Comparison of ENCODE assay signal across 8 cellular contexts in the genomic region with DNA sequence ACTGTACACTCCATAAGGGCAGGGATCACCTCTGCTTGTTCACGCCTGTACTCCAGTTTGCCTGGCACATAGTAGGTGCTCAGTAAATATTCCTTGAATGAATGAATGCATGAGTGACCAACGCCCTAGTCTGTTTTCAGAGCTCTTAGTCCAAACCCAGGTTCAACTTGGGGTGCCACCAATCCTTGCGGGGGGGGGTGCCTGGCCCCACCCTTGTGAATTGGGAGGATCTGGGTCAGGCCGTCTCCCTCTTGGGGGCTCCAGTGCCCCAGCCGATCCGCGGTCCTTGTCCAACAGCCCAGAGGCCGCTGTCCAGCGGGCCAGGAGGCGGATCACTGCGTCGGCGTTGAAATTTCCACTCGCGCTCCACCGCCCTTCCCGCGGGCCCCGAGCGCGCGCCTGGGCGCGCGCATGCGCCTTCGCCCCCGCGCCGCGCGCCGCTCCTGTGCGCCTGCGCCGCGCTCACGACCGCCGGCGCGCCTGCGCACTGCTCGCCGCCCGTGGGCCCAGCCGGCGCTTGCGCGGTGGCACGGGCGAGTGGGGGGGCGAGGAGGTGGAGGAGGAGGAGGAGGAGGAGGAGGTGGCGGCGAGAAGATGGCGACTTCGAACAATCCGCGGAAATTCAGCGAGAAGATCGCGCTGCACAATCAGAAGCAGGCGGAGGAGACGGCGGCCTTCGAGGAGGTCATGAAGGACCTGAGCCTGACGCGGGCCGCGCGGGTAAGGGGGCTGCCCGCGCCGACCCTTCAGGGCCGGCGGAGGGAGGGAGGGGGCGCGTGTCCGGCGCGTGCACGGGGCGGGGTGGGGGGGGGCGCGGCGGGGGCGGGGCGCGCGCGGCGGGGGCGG. TPM values are rescaled to one million over a fixed set of nuclear protein-coding genes. Genes with fewer than 3 reads are reported as not detected.
DNase-seq lines count a peak whose midpoint lies in the region; ATAC-seq, FAIRE-seq and TF ChIP-seq lines count a peak whose summit lies in the region.

CRTC1 (plus strand) TSS at position 572 of the 846 bp plus-strand sequence; CDS start at position 595, 23 bp downstream.

- no peak for FAIRE-seq in pancreas (lab: Jason Lieb, UNC)

- H3K27ac ChIP-seq in pancreas = peak within 1 kb of the TSS in 3 of 4 donors; percentile 55 to 72 (median 67)
- H3K27ac ChIP-seq in thymus (ENCODE audit: low read depth) = peak within 1 kb of the TSS; percentile 91

- POLR2A ChIA-PET in HEK293T (lab: Yijun Ruan, JAX) = interaction anchor here (0.8 kb wide), 2 partner anchors 58 to 103 kb away, joined by 3 read pairs; no protein-coding TSS in a partner anchor

- no peak for TF ChIP-seq CTCF in pancreas (IDR thresholded peaks at IDR 0.05)

- ATAC-seq in Right ventricle myocardium superior (ENCODE audit: poor library complexity) (peak; percentile 93), pancreas (peak; percentile 86 to 97 (median 94))

- intact Hi-C loops in Right ventricle myocardium superior (cut with DNase I) = no loop called here
- intact Hi-C loops in pancreas (cut with DNase I) = no loop called here

- H3K4me3 ChIP-seq in pancreas = peak within 1 kb of the TSS; percentile 35 to 55 (median 44)
- peak within 1 kb of the TSS; percentile 70 for H3K4me3 ChIP-seq in thymus (ENCODE audit: low read length)

- WGBS in pancreas, 2 donors = 1% methylated on average over 69 to 76 of the region's 93 CpGs
- WGBS in thymus = 2% methylated on average over 93 of the region's 93 CpGs

- H3K27me3 Mint-ChIP-seq in activated naive CD8-positive, alpha-beta T cell treated with anti-CD3 and anti-CD28 coated beads for 36 hours = no peaks in the 10 kb centered on the region

- H3K9me3 Mint-ChIP-seq in activated naive CD8-positive, alpha-beta T cell treated with anti-CD3 and anti-CD28 coated beads for 36 hours = no peaks in the 10 kb centered on the region

- H3K27me3 ChIP-seq in pancreas (no peaks in the 10 kb centered on the region), thymus (ENCODE audit: control insufficient read depth, insufficient read depth) (no peaks in the 10 kb centered on the region)

- H3K4me3 Mint-ChIP-seq in activated naive CD8-positive, alpha-beta T cell treated with anti-CD3 and anti-CD28 coated beads for 36 hours = peak within 1 kb of the TSS; percentile 90

- H3K9me3 ChIP-seq in pancreas (no peaks in the 10 kb centered on the region), thymus (ENCODE audit: control insufficient read depth) (no peaks in the 10 kb centered on the region)

- H3K4me1 Mint-ChIP-seq in activated naive CD8-positive, alpha-beta T cell treated with anti-CD3 and anti-CD28 coated beads for 36 hours = peaks cover 21% of the 10 kb centered on the region

- DNase-seq in ELF-1 (ENCODE audit: low read depth, low spot score) (peak; percentile 79), HEK293T (ENCODE audit: extremely low spot score) (peak; percentile 100), NCI-H1048 (lab: John Stamatoyannopoulos, UW) (peak; percentile 70), SKM-1 treated with dmso at 0.1 percent for 144 hours (lab: John Stamatoyannopoulos, UW; ENCODE audit: unreplicated experiment) (peak; percentile 81), Right ventricle myocardium superior (peak; percentile 92), pancreas (peak; percentile 90 to 96 (median 94))
- peak; percentile 94 for DNase-seq in activated naive CD8-positive, alpha-beta T cell treated with anti-CD3 and anti-CD28 coated beads for 36 hours

- H3K4me1 ChIP-seq in pancreas = peaks cover 0 to 3% (median 3%) of the 10 kb centered on the region in 3 donors
- peaks cover 6% of the 10 kb centered on the region for H3K4me1 ChIP-seq in thymus (ENCODE audit: control insufficient read depth, insufficient read depth, low read length)

- no peaks in the 10 kb centered on the region for H3K36me3 Mint-ChIP-seq in activated naive CD8-positive, alpha-beta T cell treated with anti-CD3 and anti-CD28 coated beads for 36 hours

- H3K36me3 ChIP-seq in pancreas = no peaks in the 10 kb centered on the region
- H3K36me3 ChIP-seq in thymus (ENCODE audit: control insufficient read depth, insufficient read depth) = no peaks in the 10 kb centered on the region

- H3K27ac Mint-ChIP-seq in activated naive CD8-positive, alpha-beta T cell treated with anti-CD3 and anti-CD28 coated beads for 36 hours = peak within 1 kb of the TSS; percentile 92

- CTCF ChIA-PET in HEK293T (lab: Yijun Ruan, JAX) = interaction anchor here (0.6 kb wide), 1 partner anchor 205 kb away, joined by 5 read pairs; no protein-coding TSS in a partner anchor

TF ChIP-seq in HEK293T, 16 proteins besides CTCF, POLR2A, EP300 and RAD21:
- TF ChIP-seq, protein P1, sequence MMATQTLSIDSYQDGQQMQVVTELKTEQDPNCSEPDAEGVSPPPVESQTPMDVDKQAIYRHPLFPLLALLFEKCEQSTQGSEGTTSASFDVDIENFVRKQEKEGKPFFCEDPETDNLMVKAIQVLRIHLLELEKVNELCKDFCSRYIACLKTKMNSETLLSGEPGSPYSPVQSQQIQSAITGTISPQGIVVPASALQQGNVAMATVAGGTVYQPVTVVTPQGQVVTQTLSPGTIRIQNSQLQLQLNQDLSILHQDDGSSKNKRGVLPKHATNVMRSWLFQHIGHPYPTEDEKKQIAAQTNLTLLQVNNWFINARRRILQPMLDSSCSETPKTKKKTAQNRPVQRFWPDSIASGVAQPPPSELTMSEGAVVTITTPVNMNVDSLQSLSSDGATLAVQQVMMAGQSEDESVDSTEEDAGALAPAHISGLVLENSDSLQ (IDR thresholded peaks at IDR 0.05) = no peak
- peak; percentile 81 for TF ChIP-seq FOXM1 (IDR thresholded peaks at IDR 0.05; ENCODE audit: borderline replicate concordance)
- TF ChIP-seq L3MBTL2 (conservative IDR thresholded peaks at IDR 0.05) = peak; percentile 44

RNA-seq across cellular contexts. Expression of gene CRTC1, which starts in this region (rescaled TPM):
- total RNA-seq in activated naive CD8-positive, alpha-beta T cell treated with anti-CD3 and anti-CD28 coated beads for 36 hours = 1 to 10 TPM; 5.1 TPM
- total RNA-seq in Right ventricle myocardium superior = 9.1 TPM
- total RNA-seq in pancreas = 1 to 10 TPM; 5.2 to 8.1 (median 6.5) TPM
- polyA plus RNA-seq in pancreas = 10 to 100 TPM; 12.4 to 18.1 TPM
- polyA plus RNA-seq in thymus = 9.7 TPM

Comparison
In these comparisons a context has a peak if more than half of its experiments do, and no peak if none do; other contexts are left out.
1. Peak in every context shown above with its lines: DNase-seq, ATAC-seq, H3K4me3 ChIP-seq and H3K27ac ChIP-seq.